Comparison of ENCODE assay signal across 15 cellular contexts in genomic region chr1:210262897-210263272, GRCh38. TPM values are rescaled to one million over a fixed set of nuclear protein-coding genes. Genes with fewer than 3 reads are reported as not detected.
DNase-seq lines count a peak whose midpoint lies in the region; ATAC-seq and TF ChIP-seq lines count a peak whose summit lies in the region.
"Had no signal": no experiment of that assay in that cellular context is flagged by ENCODE, and none has a peak within 500 bp of the region (broad histone marks: within the 10 kb centered on the region; RNA-seq: fewer than 3 reads in every experiment).

No MANE protein-coding gene starts in this region.

- H3K27ac ChIP-seq in coronary artery (peak overlapping the region; percentile 71 to 92), stomach (peak overlapping the region in 3 of 5 donors; percentile 52 to 76 (median 62))

- WGBS in stomach, 5 donors, result 30 to 54% (median 52%) methylated on average over 4 of the region's 4 CpGs

- TF ChIP-seq EP300 in stomach (IDR thresholded peaks at IDR 0.05), result no peak

- intact Hi-C loops in left ventricle myocardium superior (cut with micrococcal nuclease), result no loop called here
- intact Hi-C loops in stomach (cut with DNase I; ENCODE audit: low total_unique reads), result no loop called here

- peak overlapping the region; percentile 50 for H3K4me3 ChIP-seq in coronary artery
- no peak overlapping the region for H3K4me3 ChIP-seq in stomach

- H3K36me3 Mint-ChIP-seq in progenitor cell of endocrine pancreas (ENCODE audit: insufficient read depth), result no peaks in the 10 kb centered on the region
- H3K36me3 Mint-ChIP-seq: activated CD4-positive, alpha-beta memory T cell treated with anti-CD3 and anti-CD28 coated beads for 36 hours had no signal

- DNase-seq in Caki2 (ENCODE audit: low read depth) (peak; percentile 7), coronary artery (ENCODE audit: low spot score) (peak; percentile 76), left ventricle myocardium superior (peak; percentile 47), stomach (no peak), amygdala (lab: John Stamatoyannopoulos, UW) (no peak), NCI-H2196 (lab: John Stamatoyannopoulos, UW; ENCODE audit: unreplicated experiment) (no peak), progenitor cell of endocrine pancreas (ENCODE audit: low spot score, unreplicated experiment) (no peak), medulla oblongata (ENCODE audit: extremely low spot score) (no peak)
- DNase-seq: activated CD4-positive, alpha-beta memory T cell treated with anti-CD3 and anti-CD28 coated beads for 36 hours; AML-193; NCI-H1417 treated with DMSO at 0.1 percent for 48 hours; NCI-H2227 treated with DMSO at 0.1 percent for 48 hours; substantia nigra had no signal

- in situ Hi-C loops in Caki2 (cut with HindIII; ENCODE audit: low pct_unique_long_range_greater_than_20kb, low sequenced_read_pairs), result no loop called here

- H3K36me3 ChIP-seq in stomach, result no peaks in the 10 kb centered on the region

- TF ChIP-seq CTCF in coronary artery (IDR thresholded peaks at IDR 0.05), result no peak
- TF ChIP-seq CTCF in stomach (IDR thresholded peaks at IDR 0.05), result no peak
- TF ChIP-seq CTCF in progenitor cell of endocrine pancreas (IDR thresholded peaks at IDR 0.05; ENCODE audit: unreplicated experiment), result no peak

- no peak overlapping the region for H3K4me3 Mint-ChIP-seq in progenitor cell of endocrine pancreas (ENCODE audit: low read depth)
- H3K4me3 Mint-ChIP-seq: activated CD4-positive, alpha-beta memory T cell treated with anti-CD3 and anti-CD28 coated beads for 36 hours; activated T-helper 1 cell treated with anti-CD3 and anti-CD28 coated beads, Interleukin-12 subunit alpha, Interleukin-12 subunit beta, Interleukin-2, Interleukin-4 antibody, amounts not matched to agents 30 ng/mL and 10 ng/mL and 1 ng/mL, durations not matched to agents 14 hours and 24 hours and 36 hours; dendritic cell treated with granulocyte-macrophage colony-stimulating factor and Interleukin-4, amounts not matched to agents 40 ng/mL and 50 ng/mL, for 4 days had no signal

- H3K27me3 Mint-ChIP-seq in progenitor cell of endocrine pancreas, result peaks cover 14% of the 10 kb centered on the region

- no peaks in the 10 kb centered on the region for H3K4me1 Mint-ChIP-seq in progenitor cell of endocrine pancreas (ENCODE audit: low read depth)

- no peak overlapping the region for H3K27ac Mint-ChIP-seq in progenitor cell of endocrine pancreas
- H3K27ac Mint-ChIP-seq: activated CD4-positive, alpha-beta memory T cell treated with anti-CD3 and anti-CD28 coated beads for 36 hours; activated T-helper 1 cell treated with anti-CD3 and anti-CD28 coated beads, Interleukin-12 subunit alpha, Interleukin-12 subunit beta, Interleukin-2, Interleukin-4 antibody, amounts not matched to agents 30 ng/mL and 10 ng/mL and 1 ng/mL, durations not matched to agents 14 hours and 24 hours and 36 hours; dendritic cell treated with granulocyte-macrophage colony-stimulating factor and Interleukin-4, amounts not matched to agents 40 ng/mL and 50 ng/mL, for 4 days had no signal

- TF ChIP-seq POLR2A in stomach (IDR thresholded peaks at IDR 0.05), result no peak

- ATAC-seq in left ventricle myocardium superior, result peak; percentile 49

- no peaks in the 10 kb centered on the region for H3K9me3 ChIP-seq in stomach

- H3K9me3 Mint-ChIP-seq in progenitor cell of endocrine pancreas (ENCODE audit: low read depth), result no peaks in the 10 kb centered on the region
- H3K9me3 Mint-ChIP-seq: activated CD4-positive, alpha-beta memory T cell treated with anti-CD3 and anti-CD28 coated beads for 36 hours; activated T-helper 1 cell treated with anti-CD3 and anti-CD28 coated beads, Interleukin-12 subunit alpha, Interleukin-12 subunit beta, Interleukin-2, Interleukin-4 antibody, amounts not matched to agents 30 ng/mL and 10 ng/mL and 1 ng/mL, durations not matched to agents 14 hours and 24 hours and 36 hours; dendritic cell treated with granulocyte-macrophage colony-stimulating factor and Interleukin-4, amounts not matched to agents 40 ng/mL and 50 ng/mL, for 4 days had no signal

- H3K27me3 ChIP-seq in stomach, result no peaks in the 10 kb centered on the region

- H3K4me1 ChIP-seq in stomach, result peaks cover 12 to 37% (median 18%) of the 10 kb centered on the region in 4 donors

RNA-seq across cellular contexts. Expression of gene SERTAD4, which starts 30.3 kb away (rescaled TPM):
- total RNA-seq in Caki2 (2014; rRNA removed; shearing (Covaris generic); ENCODE audit: low replicate concordance), result 0.95 and 1.1 TPM in 2 replicates
- total RNA-seq in left ventricle myocardium superior (4.1 TPM), stomach (1 to 10 TPM in 4 of 5 donors, under 1 TPM in 1; 0.29 to 5.4 (median 2.9) TPM), progenitor cell of endocrine pancreas (1.1 and 1.8 TPM in 2 replicates)
- 1 to 10 TPM in 2 of 3 donors, under 1 TPM in 1; 0.46 to 3.7 (median 2.2) TPM for polyA plus RNA-seq in stomach
- total RNA-seq: activated CD4-positive, alpha-beta memory T cell treated with anti-CD3 and anti-CD28 coated beads for 36 hours; activated T-helper 1 cell treated with anti-CD3 and anti-CD28 coated beads, Interleukin-12 subunit alpha, Interleukin-12 subunit beta, Interleukin-2, Interleukin-4 antibody, amounts not matched to agents 30 ng/mL and 10 ng/mL and 1 ng/mL, durations not matched to agents 14 hours and 24 hours and 36 hours had no signal

Comparison
In these comparisons a context has a peak if more than half of its experiments do, and no peak if none do; other contexts are left out.
1. DNase-seq: peak in Caki2 (single experiment), coronary artery (single experiment) and left ventricle myocardium superior (single experiment); none in stomach (single experiment), amygdala (0 of 56), NCI-H2196 (single experiment), progenitor cell of endocrine pancreas (single experiment) and medulla oblongata (single experiment).